In genomic region chr15:77546870-77547269, GRCh38 we compare ENCODE assay signal across 28 cellular contexts.
"Had no signal": no experiment of that assay in that cellular context is flagged by ENCODE, and none has a peak within 500 bp of the region (broad histone marks: within the 10 kb centered on the region; RNA-seq: fewer than 3 reads in every experiment).

No MANE protein-coding gene starts in this region.

- FAIRE-seq: frontal cortex had no signal

- H3K4me1 ChIP-seq: breast epithelium had no signal

- ATAC-seq: activated CD4-positive, alpha-beta T cell treated with anti-CD3 and anti-CD28 coated beads for 36 hours; activated T-cell treated with anti-CD3 and anti-CD28 coated beads, Interleukin-2, amount 50 U/mL, for 72 hours; effector memory CD8-positive, alpha-beta T cell; left lobe of liver; naive thymus-derived CD4-positive, alpha-beta T cell had no signal

- H3K27me3 Mint-ChIP-seq: activated CD4-positive, alpha-beta memory T cell treated with anti-CD3 and anti-CD28 coated beads, Interleukin-2, amount 10 ng/mL, durations not matched to agents 7 days and 5 days; activated CD4-positive, alpha-beta T cell treated with anti-CD3 and anti-CD28 coated beads for 36 hours had no signal

- H3K4me3 Mint-ChIP-seq: activated B cell treated with CpG ODN at 0.5 μM for 24 hours; activated CD4-positive, alpha-beta memory T cell treated with anti-CD3 and anti-CD28 coated beads, Interleukin-2, amount 10 ng/mL, durations not matched to agents 7 days and 5 days; activated CD4-positive, alpha-beta T cell treated with anti-CD3 and anti-CD28 coated beads for 36 hours; activated naive CD4-positive, alpha-beta T cell treated with anti-CD3 and anti-CD28 coated beads for 36 hours; activated naive CD8-positive, alpha-beta T cell treated with anti-CD3 and anti-CD28 coated beads, Interleukin-2, amount 10 ng/mL, durations not matched to agents 7 days and 5 days; activated T-cell treated with anti-CD3 and anti-CD28 coated beads, Interleukin-2, amount 50 U/mL, for 72 hours; central memory CD8-positive, alpha-beta T cell; effector memory CD8-positive, alpha-beta T cell; immature natural killer cell; naive thymus-derived CD4-positive, alpha-beta T cell; neural progenitor cell had no signal

- H3K4me3 ChIP-seq: breast epithelium, colonic mucosa, dorsolateral prefrontal cortex, esophagus muscularis mucosa, hepatocyte, lung, neural progenitor cell, spleen, upper lobe of left lung had no signal

- H2AFZ ChIP-seq: hepatocyte, neural progenitor cell had no signal

- H3K27me3 ChIP-seq: breast epithelium, colonic mucosa, dorsolateral prefrontal cortex, hepatocyte, neural progenitor cell, spleen, upper lobe of left lung had no signal

- H3K4me2 ChIP-seq: hepatocyte, neural progenitor cell had no signal

- H3K9ac ChIP-seq: neural progenitor cell had no signal

- DNase-seq: activated B cell treated with CpG ODN at 0.5 μM for 24 hours; activated CD4-positive, alpha-beta memory T cell treated with anti-CD3 and anti-CD28 coated beads, Interleukin-2, amount 10 ng/mL, durations not matched to agents 7 days and 5 days; activated CD4-positive, alpha-beta T cell treated with anti-CD3 and anti-CD28 coated beads for 36 hours; activated effector memory CD4-positive, alpha-beta T cell treated with Interleukin-2 at 50 U/mL for 16 hours; activated naive CD4-positive, alpha-beta T cell treated with anti-CD3 and anti-CD28 coated beads for 36 hours; activated naive CD8-positive, alpha-beta T cell treated with anti-CD3 and anti-CD28 coated beads, Interleukin-2, amount 10 ng/mL, durations not matched to agents 7 days and 5 days; activated T-cell treated with anti-CD3 and anti-CD28 coated beads, Interleukin-2, amount 50 U/mL, for 72 hours; amniotic stem cell; colonic mucosa; effector memory CD8-positive, alpha-beta T cell; glutamatergic neuron; immature natural killer cell; naive thymus-derived CD4-positive, alpha-beta T cell; retina; stimulated activated CD4-positive, alpha-beta T cell treated with anti-CD3 and anti-CD28 coated beads, Interleukin-4, amount 100 ng/mL, for 1 hour; stimulated activated naive CD4-positive, alpha-beta T cell; upper lobe of left lung had no signal

- H3K27ac ChIP-seq: breast epithelium, colonic mucosa, dorsolateral prefrontal cortex, esophagus muscularis mucosa, hepatocyte, neural progenitor cell, upper lobe of left lung had no signal

- H3K36me3 Mint-ChIP-seq: activated naive CD8-positive, alpha-beta T cell treated with anti-CD3 and anti-CD28 coated beads, Interleukin-2, amount 10 ng/mL, durations not matched to agents 7 days and 5 days; immature natural killer cell; naive thymus-derived CD4-positive, alpha-beta T cell; neural progenitor cell had no signal

- H3K9me3 ChIP-seq: breast epithelium, colonic mucosa, esophagus muscularis mucosa, spleen, upper lobe of left lung had no signal

- H3K9me3 Mint-ChIP-seq: activated B cell treated with CpG ODN at 0.5 μM for 24 hours; activated CD4-positive, alpha-beta memory T cell treated with anti-CD3 and anti-CD28 coated beads, Interleukin-2, amount 10 ng/mL, durations not matched to agents 7 days and 5 days; activated naive CD4-positive, alpha-beta T cell treated with anti-CD3 and anti-CD28 coated beads for 36 hours; activated T-cell treated with anti-CD3 and anti-CD28 coated beads, Interleukin-2, amount 50 U/mL, for 72 hours; central memory CD8-positive, alpha-beta T cell; effector memory CD8-positive, alpha-beta T cell; immature natural killer cell had no signal

- H3K79me2 ChIP-seq: hepatocyte had no signal

- H3K27ac Mint-ChIP-seq: activated B cell treated with CpG ODN at 0.5 μM for 24 hours; activated CD4-positive, alpha-beta memory T cell treated with anti-CD3 and anti-CD28 coated beads, Interleukin-2, amount 10 ng/mL, durations not matched to agents 7 days and 5 days; activated CD4-positive, alpha-beta T cell treated with anti-CD3 and anti-CD28 coated beads for 36 hours; activated naive CD4-positive, alpha-beta T cell treated with anti-CD3 and anti-CD28 coated beads for 36 hours; activated naive CD8-positive, alpha-beta T cell treated with anti-CD3 and anti-CD28 coated beads, Interleukin-2, amount 10 ng/mL, durations not matched to agents 7 days and 5 days; activated T-cell treated with anti-CD3 and anti-CD28 coated beads, Interleukin-2, amount 50 U/mL, for 72 hours; effector memory CD8-positive, alpha-beta T cell; naive thymus-derived CD4-positive, alpha-beta T cell; progenitor cell of endocrine pancreas had no signal

- H3K36me3 ChIP-seq: breast epithelium, colonic mucosa, esophagus muscularis mucosa, neural progenitor cell, spleen, upper lobe of left lung had no signal
